In genomic region chr5:132466453-132467291, GRCh38 we compare ENCODE assay signal across 1 cellular context.
TF ChIP-seq lines count a peak whose summit lies in the region.

No MANE protein-coding gene starts in this region.

TF ChIP-seq in liver, 16 proteins besides CTCF, POLR2A, EP300 and RAD21 (continued from another document):
- TF ChIP-seq REST (IDR thresholded peaks at IDR 0.05) (peak; percentile 61), RXRA (IDR thresholded peaks at IDR 0.05) (peak; percentile 97 to 98), YY1 (IDR thresholded peaks at IDR 0.05) (peak; percentile 58), HNF4A (conservative IDR thresholded peaks at IDR 0.05) (peak; percentile 98 to 99), HNF4G (IDR thresholded peaks at IDR 0.05) (peak; percentile 91), ATF3 (IDR thresholded peaks at IDR 0.05) (peak; percentile 31), SP1 (IDR thresholded peaks at IDR 0.05) (peak; percentile 96)
